8 cellular contexts compared by ENCODE assay signal in genomic region chr6:131627724-131628682, GRCh38. TPM values are rescaled to one million over a fixed set of nuclear protein-coding genes. Genes with fewer than 3 reads are reported as not detected.
DNase-seq lines count a peak whose midpoint lies in the region; ATAC-seq and TF ChIP-seq lines count a peak whose summit lies in the region.

TSS of gene MED23 (minus strand) at chr6:131628242. CDS start at chr6:131628049, 193 bp downstream.

- H3K36me3 Mint-ChIP-seq in CD4-positive, alpha-beta memory T cell = peaks cover 11 to 30% of the 10 kb centered on the region in 2 donors
- H3K36me3 Mint-ChIP-seq in activated CD4-positive, alpha-beta memory T cell treated with anti-CD3 and anti-CD28 coated beads for 36 hours = peaks cover 14% of the 10 kb centered on the region

- peak; percentile 88 to 95 (median 91) for DNase-seq in CD4-positive, alpha-beta memory T cell
- DNase-seq in NCI-H82 (lab: John Stamatoyannopoulos, UW) (peak; percentile 97), dorsolateral prefrontal cortex (peak; percentile 88 to 97 (median 94)), right lobe of liver (peak; percentile 96)
- peak; percentile 97 for DNase-seq in activated CD4-positive, alpha-beta memory T cell treated with anti-CD3 and anti-CD28 coated beads for 36 hours
- peak; percentile 90 to 96 for DNase-seq in stimulated activated CD4-positive, alpha-beta T cell treated with anti-CD3 and anti-CD28 coated beads, Interleukin-4, amount 100 ng/mL, for 4 hours

- peaks cover 26% of the 10 kb centered on the region for H3K4me1 ChIP-seq in CD4-positive, alpha-beta memory T cell (ENCODE audit: insufficient read depth, low read length)
- H3K4me1 ChIP-seq in right lobe of liver = peaks cover 0 to 13% (median 0%) of the 10 kb centered on the region in 4 donors

- no peaks in the 10 kb centered on the region for H3K27me3 Mint-ChIP-seq in CD4-positive, alpha-beta memory T cell
- H3K27me3 Mint-ChIP-seq in activated CD4-positive, alpha-beta memory T cell treated with anti-CD3 and anti-CD28 coated beads for 36 hours = no peaks in the 10 kb centered on the region

- H3K4me1 Mint-ChIP-seq in CD4-positive, alpha-beta memory T cell = peaks cover 19 to 37% (median 32%) of the 10 kb centered on the region in 4 donors
- H3K4me1 Mint-ChIP-seq in activated CD4-positive, alpha-beta memory T cell treated with anti-CD3 and anti-CD28 coated beads for 36 hours (ENCODE audit: low read depth) = peaks cover 37% of the 10 kb centered on the region

- POLR2A ChIA-PET in CD4-positive, alpha-beta memory T cell (lab: Charles Lee; ENCODE audit: partially characterized antibody) = interaction anchor here (0.6 to 3.0 kb wide), 12 partner anchors 11 to 1617 kb away, joined by 3 to 17 read pairs (median 4); partner anchors contain the start of gene EPB41L2
- POLR2A ChIA-PET in activated CD4-positive, alpha-beta memory T cell treated with anti-CD3 and anti-CD28 coated beads for 36 hours (lab: Charles Lee) = interaction anchor here (0.5 to 1.4 kb wide), 3 partner anchors 12 to 102 kb away, joined by 3 to 6 read pairs (median 5); no protein-coding TSS in a partner anchor

- ATAC-seq in GM19438 (IDR thresholded peaks at IDR 0.05; ENCODE audit: low read depth, unreplicated experiment) (peak; percentile 97), HG03575 (IDR thresholded peaks at IDR 0.05; ENCODE audit: extremely low read depth, insufficient number of reproducible peaks, low FRiP score, unreplicated experiment) (peak; percentile 87), right lobe of liver (peak; percentile 99)

- peak; percentile 89 to 100 (median 99) for TF ChIP-seq CTCF in dorsolateral prefrontal cortex (IDR thresholded peaks at IDR 0.05 in 54 of 56, conservative IDR thresholded peaks at IDR 0.05 in 2 of 56; ENCODE audit: low read depth in 1 of 56, partially characterized antibody in 56 of 56)
- TF ChIP-seq CTCF in right lobe of liver (IDR thresholded peaks at IDR 0.05) = peak; percentile 91 to 99 (median 98)

- under 1% methylated on average over 18 of the region's 53 CpGs for WGBS in right lobe of liver (ENCODE audit: insufficient coverage, low coverage, low lambda C conversion rate, missing lambda C conversion rate)

- CTCF ChIA-PET in CD4-positive, alpha-beta memory T cell (lab: Charles Lee; ENCODE audit: partially characterized antibody) = interaction anchor here (0.6 to 5.2 kb wide), 48 partner anchors 9 to 885 kb away, joined by 3 to 68 read pairs (median 4); partner anchors contain the start of genes ENPP3 and STX7
- CTCF ChIA-PET in activated CD4-positive, alpha-beta memory T cell treated with anti-CD3 and anti-CD28 coated beads for 36 hours (lab: Charles Lee) = interaction anchor here (0.5 to 4.6 kb wide), 48 partner anchors 9 to 1201 kb away, joined by 3 to 55 read pairs (median 4); partner anchors contain the start of gene ENPP3

- peaks cover 24% of the 10 kb centered on the region for H3K36me3 ChIP-seq in CD4-positive, alpha-beta memory T cell (ENCODE audit: insufficient read depth, low read length)
- peaks cover 0 to 23% (median 7%) of the 10 kb centered on the region in 4 donors for H3K36me3 ChIP-seq in right lobe of liver

- no peaks in the 10 kb centered on the region for H3K27me3 ChIP-seq in CD4-positive, alpha-beta memory T cell (ENCODE audit: insufficient read depth, low read length)
- H3K27me3 ChIP-seq in dorsolateral prefrontal cortex = no peaks in the 10 kb centered on the region
- H3K27me3 ChIP-seq in right lobe of liver = no peaks in the 10 kb centered on the region

- TF ChIP-seq POLR2A in right lobe of liver (IDR thresholded peaks at IDR 0.05) = peak; percentile 72

- H3K9me3 ChIP-seq in CD4-positive, alpha-beta memory T cell (ENCODE audit: control insufficient read depth in 1 of 2, low read length in 2 of 2) = no peaks in the 10 kb centered on the region
- no peaks in the 10 kb centered on the region for H3K9me3 ChIP-seq in right lobe of liver

- H3K4me3 Mint-ChIP-seq in CD4-positive, alpha-beta memory T cell = peak within 1 kb of the TSS; percentile 96 to 99 (median 98)
- peak within 1 kb of the TSS; percentile 99 for H3K4me3 Mint-ChIP-seq in activated CD4-positive, alpha-beta memory T cell treated with anti-CD3 and anti-CD28 coated beads for 36 hours

- peak within 1 kb of the TSS; percentile 70 for H3K27ac ChIP-seq in CD4-positive, alpha-beta memory T cell (ENCODE audit: low read depth, low read length)
- H3K27ac ChIP-seq in dorsolateral prefrontal cortex (peak within 1 kb of the TSS in 56 of 59 donors; percentile 7 to 91 (median 68)), right lobe of liver (peak within 1 kb of the TSS; percentile 66 to 76 (median 69))

- H3K4me3 ChIP-seq in CD4-positive, alpha-beta memory T cell (ENCODE audit: low read length in 2 of 2) = peak within 1 kb of the TSS; percentile 48 to 93
- H3K4me3 ChIP-seq in dorsolateral prefrontal cortex = peak within 1 kb of the TSS; percentile 60 to 98 (median 83)
- H3K4me3 ChIP-seq in right lobe of liver = peak within 1 kb of the TSS; percentile 71 to 80 (median 72)

- peak within 1 kb of the TSS; percentile 88 to 97 (median 93) for H3K27ac Mint-ChIP-seq in CD4-positive, alpha-beta memory T cell
- H3K27ac Mint-ChIP-seq in activated CD4-positive, alpha-beta memory T cell treated with anti-CD3 and anti-CD28 coated beads for 36 hours = peak within 1 kb of the TSS; percentile 85

- H3K9me3 Mint-ChIP-seq in CD4-positive, alpha-beta memory T cell = no peaks in the 10 kb centered on the region
- H3K9me3 Mint-ChIP-seq in activated CD4-positive, alpha-beta memory T cell treated with anti-CD3 and anti-CD28 coated beads for 36 hours = no peaks in the 10 kb centered on the region

- intact Hi-C loops in CD4-positive, alpha-beta memory T cell (cut with micrococcal nuclease) = loop anchor here (1.0 to 5.0 kb wide), 10 partner anchors 94 to 884 kb away; partner anchors contain the start of genes ENPP1, EPB41L2 and STX7
- intact Hi-C loops in activated CD4-positive, alpha-beta memory T cell treated with anti-CD3 and anti-CD28 coated beads for 36 hours (cut with micrococcal nuclease) = loop anchor here (1.0 to 10.0 kb wide), 11 partner anchors 12 to 1184 kb away; partner anchors contain the start of genes ENPP1, EPB41L2 and RPS12
- intact Hi-C loops in dorsolateral prefrontal cortex (cut with DNase I) = loop anchor here in 1 of 2 donors (2.0 to 10.0 kb wide), 2 partner anchors 179 to 743 kb away; no protein-coding TSS in a partner anchor
- intact Hi-C loops in right lobe of liver (cut with DNase I) = no loop called here

RNA-seq across cellular contexts. Expression of gene MED23, which starts in this region (rescaled TPM):
- 10 to 100 TPM; 53.7 to 56.4 TPM for total RNA-seq in CD4-positive, alpha-beta memory T cell
- polyA plus RNA-seq in CD4-positive, alpha-beta memory T cell = 10 to 100 TPM; 10.9 to 17.9 TPM
- 10 to 100 TPM; 25.5 to 26.0 TPM for total RNA-seq in activated CD4-positive, alpha-beta memory T cell treated with anti-CD3 and anti-CD28 coated beads for 36 hours
- 10 to 100 TPM; 28.0 to 46.3 (median 36.8) TPM for total RNA-seq in dorsolateral prefrontal cortex
- 10 to 100 TPM in 4 of 6 experiments, 1 to 10 TPM in 2; 8.8 to 13.8 (median 11.0) TPM for total RNA-seq in right lobe of liver

Comparison
In these comparisons a context has a peak if more than half of its experiments do, and no peak if none do; other contexts are left out.
1. Peak in every context shown above with its lines: DNase-seq, ATAC-seq, H3K4me3 ChIP-seq and H3K27ac ChIP-seq.
2. intact Hi-C loops: an anchor here in CD4-positive, alpha-beta memory T cell (1.0 to 5.0 kb wide) and activated CD4-positive, alpha-beta memory T cell treated with anti-CD3 and anti-CD28 coated beads for 36 hours (1.0 to 10.0 kb wide); none called in right lobe of liver.